In genomic region chr2:229783108-229783721, GRCh38 we compare ENCODE assay signal across 1 cellular context.
TF ChIP-seq lines count a peak whose summit lies in the region.

No MANE protein-coding gene starts in this region.

TF ChIP-seq in GM12878, 131 proteins besides CTCF, POLR2A, EP300 and RAD21 (continued from another document):
- TF ChIP-seq SKIL (IDR thresholded peaks at IDR 0.05; ENCODE audit: low read depth, poor library complexity, severe bottlenecking) (no peak), KLF5 (IDR thresholded peaks at IDR 0.05; ENCODE audit: partially characterized antibody) (no peak), BMI1 (IDR thresholded peaks at IDR 0.05; ENCODE audit: borderline replicate concordance) (no peak), IKZF2 (IDR thresholded peaks at IDR 0.05) (peak in 1 of 2 experiments; percentile 41; a peak in 1 of 4 replicates), ESRRA (IDR thresholded peaks at IDR 0.05; ENCODE audit: low read length) (0 out of 2 replicates have a peak, but pooled peaks have one; percentile 42), CBFB (IDR thresholded peaks at IDR 0.05; ENCODE audit: low read depth) (0 out of 2 replicates have a peak, but pooled peaks have one; percentile 23), RUNX3 (IDR thresholded peaks at IDR 0.05; ENCODE audit: low read length) (peak; percentile 73), GATAD2B (conservative IDR thresholded peaks at IDR 0.05; ENCODE audit: low read depth) (no peak), EED (IDR thresholded peaks at IDR 0.05; ENCODE audit: low read depth) (no peak), ATF2 (IDR thresholded peaks at IDR 0.05; ENCODE audit: low read length) (0 out of 2 replicates have a peak, but pooled peaks have one; percentile 17), MTA3 (IDR thresholded peaks at IDR 0.05; ENCODE audit: borderline replicate concordance, low read length) (no peak), BRCA1 (IDR thresholded peaks at IDR 0.05; ENCODE audit: low read depth, low read length) (no peak), RCOR1 (conservative IDR thresholded peaks at IDR 0.05; ENCODE audit: low read depth, low read length) (no peak), ATF3 (IDR thresholded peaks at IDR 0.05; ENCODE audit: borderline replicate concordance, extremely low read depth, low read depth, low read length) (no peak), IRF4 (IDR thresholded peaks at IDR 0.05; ENCODE audit: low read depth, low read length) (no peak), MTA2 (IDR thresholded peaks at IDR 0.05; ENCODE audit: low read depth) (peak; percentile 33; the same call in 1 of the 2 replicates), PBX3 (IDR thresholded peaks at IDR 0.05; ENCODE audit: insufficient replicate concordance, low read depth, low read length) (no peak), SPI1 (IDR thresholded peaks at IDR 0.05; ENCODE audit: borderline replicate concordance, insufficient read depth, low read depth, low read length) (no peak), KDM1A (IDR thresholded peaks at IDR 0.05; ENCODE audit: borderline replicate concordance) (no peak), SIN3A (IDR thresholded peaks at IDR 0.05; ENCODE audit: low read depth, low read length) (no peak)
TF ChIP-seq in GM12878: peak in this region for 7.
